In genomic region chr12:121092034-121092433, GRCh38 we compare ENCODE assay signal across 23 cellular contexts.
DNase-seq lines count a peak whose midpoint lies in the region; ATAC-seq lines count a peak whose summit lies in the region.
"Had no signal": no experiment of that assay in that cellular context is flagged by ENCODE, and none has a peak within 500 bp of the region (broad histone marks: within the 10 kb centered on the region; RNA-seq: fewer than 3 reads in every experiment).

No MANE protein-coding gene starts in this region.

- H3K9me3 Mint-ChIP-seq in T-helper 2 cell treated with Interferon-gamma antibody and Interleukin-4, amounts not matched to agents 5 μg/mL and 100 μg/mL, for 36 hours: no peaks in the 10 kb centered on the region
- H3K9me3 Mint-ChIP-seq in stimulated activated naive CD8-positive, alpha-beta T cell treated with anti-CD3 and anti-CD28 coated beads, Interleukin-15, Interleukin-2, amounts not matched to agents 100 ng/mL and 50 ng/mL, for 24 hours: no peaks in the 10 kb centered on the region
- H3K9me3 Mint-ChIP-seq in stimulated activated naive CD8-positive, alpha-beta T cell treated with anti-CD3 and anti-CD28 coated beads, Interleukin-15, amount 100 ng/mL, for 72 hours: no peaks in the 10 kb centered on the region
- no peaks in the 10 kb centered on the region for H3K9me3 Mint-ChIP-seq in activated naive CD8-positive, alpha-beta T cell treated with anti-CD3 and anti-CD28 coated beads, Interleukin-2, amount 50 U/mL, for 24 hours
- H3K9me3 Mint-ChIP-seq: H9 had no signal

- H3K36me3 Mint-ChIP-seq in T-helper 2 cell treated with Interferon-gamma antibody and Interleukin-4, amounts not matched to agents 5 μg/mL and 100 μg/mL, for 36 hours (ENCODE audit: low read depth): peaks cover 2% of the 10 kb centered on the region
- no peaks in the 10 kb centered on the region for H3K36me3 Mint-ChIP-seq in stimulated activated naive CD8-positive, alpha-beta T cell treated with anti-CD3 and anti-CD28 coated beads, Interleukin-15, Interleukin-2, amounts not matched to agents 100 ng/mL and 50 ng/mL, for 24 hours (ENCODE audit: low read depth)
- H3K36me3 Mint-ChIP-seq in activated naive CD8-positive, alpha-beta T cell treated with anti-CD3 and anti-CD28 coated beads, Interleukin-2, amount 50 U/mL, for 24 hours (ENCODE audit: low read depth): no peaks in the 10 kb centered on the region

- ATAC-seq in stimulated activated naive CD8-positive, alpha-beta T cell treated with anti-CD3 and anti-CD28 coated beads, Interleukin-15, amount 100 ng/mL, for 72 hours: no peak
- ATAC-seq in activated naive CD8-positive, alpha-beta T cell treated with anti-CD3 and anti-CD28 coated beads, Interleukin-2, amount 50 U/mL, for 24 hours: no peak
- ATAC-seq in HG03521 (IDR thresholded peaks at IDR 0.05; ENCODE audit: unreplicated experiment): no peak
- ATAC-seq in GM19035 (IDR thresholded peaks at IDR 0.05; ENCODE audit: unreplicated experiment): no peak
- ATAC-seq: Panc1 had no signal

- H3K27ac Mint-ChIP-seq in T-helper 2 cell treated with Interferon-gamma antibody and Interleukin-4, amounts not matched to agents 5 μg/mL and 100 μg/mL, for 36 hours: peak overlapping the region; percentile 87
- H3K27ac Mint-ChIP-seq in stimulated activated naive CD8-positive, alpha-beta T cell treated with anti-CD3 and anti-CD28 coated beads, Interleukin-15, Interleukin-2, amounts not matched to agents 100 ng/mL and 50 ng/mL, for 24 hours: no peak overlapping the region
- H3K27ac Mint-ChIP-seq in stimulated activated naive CD8-positive, alpha-beta T cell treated with anti-CD3 and anti-CD28 coated beads, Interleukin-15, amount 100 ng/mL, for 72 hours: no peak overlapping the region
- H3K27ac Mint-ChIP-seq in activated naive CD8-positive, alpha-beta T cell treated with anti-CD3 and anti-CD28 coated beads, Interleukin-2, amount 50 U/mL, for 24 hours: peak overlapping the region; percentile 10
- H3K27ac Mint-ChIP-seq: H9 had no signal

- no peak for DNase-seq in T-helper 2 cell treated with Interferon-gamma antibody and Interleukin-4, amounts not matched to agents 5 μg/mL and 100 μg/mL, for 36 hours (ENCODE audit: low spot score)
- DNase-seq in T-helper 2 cell (no peak), amygdala (lab: John Stamatoyannopoulos, UW) (no peak)
- DNase-seq in stimulated activated naive CD8-positive, alpha-beta T cell treated with anti-CD3 and anti-CD28 coated beads, Interleukin-15, amount 100 ng/mL, for 72 hours: no peak
- no peak for DNase-seq in activated naive CD8-positive, alpha-beta T cell treated with anti-CD3 and anti-CD28 coated beads, Interleukin-2, amount 50 U/mL, for 24 hours
- DNase-seq: 8988T; activated CD4-positive, CD25-positive, alpha-beta regulatory T cell treated with anti-CD3 and anti-CD28 coated beads, Interleukin-2, amount 50 U/mL, for 72 hours; glutamatergic neuron; H9; left ventricle myocardium inferior; mesendoderm; MG63; NCI-H1417; NCI-H2029 treated with DMSO at 0.1 percent for 48 hours; NCI-H226; NCI-H69; SIG-M5; SW 1271; tibial artery had no signal

- peak overlapping the region; percentile 83 for H3K4me3 Mint-ChIP-seq in T-helper 2 cell treated with Interferon-gamma antibody and Interleukin-4, amounts not matched to agents 5 μg/mL and 100 μg/mL, for 36 hours
- H3K4me3 Mint-ChIP-seq in stimulated activated naive CD8-positive, alpha-beta T cell treated with anti-CD3 and anti-CD28 coated beads, Interleukin-15, Interleukin-2, amounts not matched to agents 100 ng/mL and 50 ng/mL, for 24 hours: peak overlapping the region; percentile 7
- peak overlapping the region in 1 of 2 donors; percentile 75 for H3K4me3 Mint-ChIP-seq in stimulated activated naive CD8-positive, alpha-beta T cell treated with anti-CD3 and anti-CD28 coated beads, Interleukin-15, amount 100 ng/mL, for 72 hours
- H3K4me3 Mint-ChIP-seq in activated naive CD8-positive, alpha-beta T cell treated with anti-CD3 and anti-CD28 coated beads, Interleukin-2, amount 50 U/mL, for 24 hours: no peak overlapping the region
- H3K4me3 Mint-ChIP-seq: H9 had no signal

- peaks cover 4% of the 10 kb centered on the region for H3K27me3 Mint-ChIP-seq in T-helper 2 cell treated with Interferon-gamma antibody and Interleukin-4, amounts not matched to agents 5 μg/mL and 100 μg/mL, for 36 hours (ENCODE audit: low read depth)
- H3K27me3 Mint-ChIP-seq in stimulated activated naive CD8-positive, alpha-beta T cell treated with anti-CD3 and anti-CD28 coated beads, Interleukin-15, Interleukin-2, amounts not matched to agents 100 ng/mL and 50 ng/mL, for 24 hours: peaks cover 6% of the 10 kb centered on the region
- peaks cover 12% of the 10 kb centered on the region for H3K27me3 Mint-ChIP-seq in stimulated activated naive CD8-positive, alpha-beta T cell treated with anti-CD3 and anti-CD28 coated beads, Interleukin-15, amount 100 ng/mL, for 72 hours
- H3K27me3 Mint-ChIP-seq in activated naive CD8-positive, alpha-beta T cell treated with anti-CD3 and anti-CD28 coated beads, Interleukin-2, amount 50 U/mL, for 24 hours: peaks cover 13% of the 10 kb centered on the region

- H3K4me1 Mint-ChIP-seq in T-helper 2 cell treated with Interferon-gamma antibody and Interleukin-4, amounts not matched to agents 5 μg/mL and 100 μg/mL, for 36 hours (ENCODE audit: low read depth): peaks cover 41% of the 10 kb centered on the region
- H3K4me1 Mint-ChIP-seq in stimulated activated naive CD8-positive, alpha-beta T cell treated with anti-CD3 and anti-CD28 coated beads, Interleukin-15, Interleukin-2, amounts not matched to agents 100 ng/mL and 50 ng/mL, for 24 hours (ENCODE audit: low read depth): peaks cover 50% of the 10 kb centered on the region
- peaks cover 57% of the 10 kb centered on the region for H3K4me1 Mint-ChIP-seq in stimulated activated naive CD8-positive, alpha-beta T cell treated with anti-CD3 and anti-CD28 coated beads, Interleukin-15, amount 100 ng/mL, for 72 hours
- H3K4me1 Mint-ChIP-seq in activated naive CD8-positive, alpha-beta T cell treated with anti-CD3 and anti-CD28 coated beads, Interleukin-2, amount 50 U/mL, for 24 hours: peaks cover 45% of the 10 kb centered on the region

Comparison
In these comparisons a context has a peak if more than half of its experiments do, and no peak if none do; other contexts are left out.
1. H3K27ac Mint-ChIP-seq: peak in T-helper 2 cell treated with Interferon-gamma antibody and Interleukin-4, amounts not matched to agents 5 μg/mL and 100 μg/mL, for 36 hours (single experiment) and activated naive CD8-positive, alpha-beta T cell treated with anti-CD3 and anti-CD28 coated beads, Interleukin-2, amount 50 U/mL, for 24 hours (single experiment); none in stimulated activated naive CD8-positive, alpha-beta T cell treated with anti-CD3 and anti-CD28 coated beads, Interleukin-15, Interleukin-2, amounts not matched to agents 100 ng/mL and 50 ng/mL, for 24 hours (single experiment) and stimulated activated naive CD8-positive, alpha-beta T cell treated with anti-CD3 and anti-CD28 coated beads, Interleukin-15, amount 100 ng/mL, for 72 hours (0 of 2).